Comparison of ENCODE assay signal across 17 cellular contexts in genomic region chr1:52506920-52507546, GRCh38. TPM values are rescaled to one million over a fixed set of nuclear protein-coding genes. Genes with fewer than 3 reads are reported as not detected.
A peak's percentile ranks its signal among the peaks of the same experiment; 100 is the strongest.
DNase-seq lines count a peak whose midpoint lies in the region; ATAC-seq, FAIRE-seq and TF ChIP-seq lines count a peak whose summit lies in the region.
"Had no signal": no experiment of that assay in that cellular context is flagged by ENCODE, and none has a peak within 500 bp of the region (broad histone marks: within the 10 kb centered on the region; RNA-seq: fewer than 3 reads in every experiment).

No MANE protein-coding gene starts in this region.

- no peaks in the 10 kb centered on the region for H3K27me3 Mint-ChIP-seq in activated CD4-positive, alpha-beta T cell treated with anti-CD3 and anti-CD28 coated beads for 36 hours
- no peaks in the 10 kb centered on the region for H3K27me3 Mint-ChIP-seq in nephron progenitor cell (ENCODE audit: low read depth, poor library complexity)
- H3K27me3 Mint-ChIP-seq: CD4-positive, alpha-beta T cell had no signal

- H3K9ac ChIP-seq in HepG2 (ENCODE audit: insufficient read depth, low read depth, low read length): no peak overlapping the region

- no peak for TF ChIP-seq POLR2A in right lobe of liver (IDR thresholded peaks at IDR 0.05)
- TF ChIP-seq POLR2A in HepG2 (IDR thresholded peaks at IDR 0.05; ENCODE audit: insufficient read depth in 1 of 2, low read depth in 2 of 2, low read length in 2 of 2): no peak

- peaks cover 0 to 38% (median 12%) of the 10 kb centered on the region in 4 donors for H3K4me1 ChIP-seq in right lobe of liver
- no peaks in the 10 kb centered on the region for H3K4me1 ChIP-seq in HepG2 (ENCODE audit: insufficient read depth, low read length)
- H3K4me1 ChIP-seq: A549 had no signal

- H2AFZ ChIP-seq in HepG2 (ENCODE audit: low read length): no peak overlapping the region

- no peak overlapping the region for H3K4me2 ChIP-seq in HepG2 (ENCODE audit: low read depth, low read length)
- H3K4me2 ChIP-seq: A549 had no signal

- H3K9me3 ChIP-seq in right lobe of liver (no peaks in the 10 kb centered on the region), HepG2 (ENCODE audit: low read length) (no peaks in the 10 kb centered on the region)
- H3K9me3 ChIP-seq: A549 had no signal

- in situ Hi-C loops in HepG2 (cut with HindIII; ENCODE audit: extremely low pct_ligation_motif_present, low pct_unique_long_range_greater_than_20kb): no loop called here

- H3K4me3 Mint-ChIP-seq in activated CD4-positive, alpha-beta T cell treated with anti-CD3 and anti-CD28 coated beads for 36 hours: no peak overlapping the region
- H3K4me3 Mint-ChIP-seq in nephron progenitor cell: no peak overlapping the region
- H3K4me3 Mint-ChIP-seq: CD4-positive, alpha-beta T cell; H9 had no signal

- BruUV-seq in HepG2 (replicated peaks; lab: Mats Ljungman, UMichigan): no TSS peak

- TF ChIP-seq CTCF in right lobe of liver (IDR thresholded peaks at IDR 0.05): no peak
- TF ChIP-seq CTCF in HepG2 (CRISPR knock-in tag; IDR thresholded peaks at IDR 0.05): no peak
- TF ChIP-seq CTCF in nephron progenitor cell (IDR thresholded peaks at IDR 0.05): no peak

- TF ChIP-seq EP300 in HepG2 (IDR thresholded peaks at IDR 0.05; ENCODE audit: low read depth in 2 of 2, low read length in 2 of 2) (no peak), HepG2 (CRISPR knock-in tag; IDR thresholded peaks at IDR 0.05; ENCODE audit: borderline replicate concordance) (no peak)

- H3K27me3 ChIP-seq in right lobe of liver: no peaks in the 10 kb centered on the region
- H3K27me3 ChIP-seq in HepG2 (ENCODE audit: control insufficient read depth in 1 of 2, insufficient read depth in 2 of 2, low read length in 2 of 2): no peaks in the 10 kb centered on the region

- 0 out of 2 replicates have a peak, but pooled peaks cover 3% of the 10 kb centered on the region for H4K20me1 ChIP-seq in HepG2 (ENCODE audit: insufficient read depth, low read length)

- H3K36me3 ChIP-seq in right lobe of liver (no peaks in the 10 kb centered on the region), HepG2 (replicated peaks in 1 of 2; ENCODE audit: control insufficient read depth in 1 of 2, insufficient read depth in 2 of 2, low read length in 2 of 2) (peaks cover 3 to 31% of the 10 kb centered on the region in 2 experiments; a peak in 3 of 5 replicates)

- POLR2A ChIA-PET in activated CD4-positive, alpha-beta T cell treated with anti-CD3 and anti-CD28 coated beads for 36 hours (lab: Charles Lee): no interaction called here
- POLR2A ChIA-PET in HepG2 (lab: Yijun Ruan, JAX): no interaction called here

- TF ChIP-seq RAD21 in HepG2 (CRISPR knock-in tag; IDR thresholded peaks at IDR 0.05): no peak

- H3K27ac ChIP-seq in right lobe of liver (peak overlapping the region in 2 of 3 donors; percentile 55 to 87), HepG2 (ENCODE audit: extremely low read length, insufficient read depth, low read length) (no peak overlapping the region)
- H3K27ac ChIP-seq: 22Rv1, A549, C4-2B had no signal

- 48% methylated on average over 3 of the region's 3 CpGs for WGBS in right lobe of liver (ENCODE audit: insufficient coverage, low coverage, low lambda C conversion rate, missing lambda C conversion rate)
- WGBS in HepG2 (ENCODE audit: low lambda C conversion rate): 96% methylated on average over 3 of the region's 3 CpGs

- no peak for ATAC-seq in activated CD4-positive, alpha-beta T cell treated with anti-CD3 and anti-CD28 coated beads for 36 hours
- ATAC-seq in right lobe of liver (peak; percentile 34 to 65 (median 52)), HepG2 (no peak), GM21526 (IDR thresholded peaks at IDR 0.05; ENCODE audit: low FRiP score, unreplicated experiment) (no peak), GM19351 (IDR thresholded peaks at IDR 0.05; ENCODE audit: unreplicated experiment) (no peak)
- ATAC-seq: A549 had no signal

- H3K4me3 ChIP-seq in right lobe of liver (no peak overlapping the region), HepG2 (replicated peaks in 1 of 3; ENCODE audit: insufficient read depth in 1 of 3, low read depth in 2 of 3, low read length in 3 of 3) (no peak overlapping the region)
- H3K4me3 ChIP-seq: A549 had no signal

- CTCF ChIA-PET in activated CD4-positive, alpha-beta T cell treated with anti-CD3 and anti-CD28 coated beads for 36 hours (lab: Charles Lee): no interaction called here
- CTCF ChIA-PET in HepG2 (lab: Yijun Ruan, JAX; ENCODE audit: low intra/inter-chr PET ratio, low total read pairs): no interaction called here

- H3K36me3 Mint-ChIP-seq in activated CD4-positive, alpha-beta T cell treated with anti-CD3 and anti-CD28 coated beads for 36 hours (ENCODE audit: low read depth): peaks cover 37% of the 10 kb centered on the region
- peaks cover 48% of the 10 kb centered on the region for H3K36me3 Mint-ChIP-seq in nephron progenitor cell (ENCODE audit: low read depth)

- intact Hi-C loops in activated CD4-positive, alpha-beta T cell treated with anti-CD3 and anti-CD28 coated beads for 36 hours (cut with DNase I, micrococcal nuclease): no loop called here
- intact Hi-C loops in right lobe of liver (cut with DNase I) (no loop called here), HepG2 (cut with micrococcal nuclease; ENCODE audit: unreplicated experiment) (no loop called here)

- no peak for DNase-seq in activated CD4-positive, alpha-beta T cell treated with anti-CD3 and anti-CD28 coated beads for 36 hours
- DNase-seq in activated CD4-positive, alpha-beta T cell treated with anti-CD3 and anti-CD28 coated beads, Interleukin-2, amount 50 U/mL, for 1 hour: no peak
- DNase-seq in right lobe of liver (no peak), HepG2 (ENCODE audit: low spot score) (no peak), nephron progenitor cell (no peak)
- DNase-seq: AML-193; CD4-positive, alpha-beta T cell; DMS153; DMS79; GDM1; H9 had no signal

- H3K9me3 Mint-ChIP-seq in activated CD4-positive, alpha-beta T cell treated with anti-CD3 and anti-CD28 coated beads for 36 hours (ENCODE audit: low read depth): no peaks in the 10 kb centered on the region
- H3K9me3 Mint-ChIP-seq in nephron progenitor cell: no peaks in the 10 kb centered on the region
- H3K9me3 Mint-ChIP-seq: CD4-positive, alpha-beta T cell; H9 had no signal

- H3K79me2 ChIP-seq in HepG2 (ENCODE audit: insufficient read depth, low read length): no peaks in the 10 kb centered on the region

- peak overlapping the region; percentile 19 for H3K27ac Mint-ChIP-seq in activated CD4-positive, alpha-beta T cell treated with anti-CD3 and anti-CD28 coated beads for 36 hours
- H3K27ac Mint-ChIP-seq in nephron progenitor cell: peak overlapping the region; percentile 18
- H3K27ac Mint-ChIP-seq: CD4-positive, alpha-beta T cell had no signal

- H3K4me1 Mint-ChIP-seq in activated CD4-positive, alpha-beta T cell treated with anti-CD3 and anti-CD28 coated beads for 36 hours: peaks cover 16% of the 10 kb centered on the region
- H3K4me1 Mint-ChIP-seq in nephron progenitor cell: no peaks in the 10 kb centered on the region

- no peak for FAIRE-seq in HepG2 (lab: Jason Lieb, UNC)
- FAIRE-seq: A549, H1 had no signal

TF ChIP-seq in HepG2, 621 proteins besides CTCF, POLR2A, EP300 and RAD21 (continues in another document):
- TF ChIP-seq NKX3-1 (CRISPR knock-in tag; IDR thresholded peaks at IDR 0.05) (no peak), SMC3 (IDR thresholded peaks at IDR 0.05; ENCODE audit: low read length) (no peak), RXRA (CRISPR knock-in tag; IDR thresholded peaks at IDR 0.05) (no peak)

RNA-seq across cellular contexts. Expression of gene TUT4, which starts 45.9 kb away (rescaled TPM):
- 10 to 100 TPM; 61.6 to 71.7 TPM for total RNA-seq in activated CD4-positive, alpha-beta T cell treated with anti-CD3 and anti-CD28 coated beads for 36 hours
- total RNA-seq in right lobe of liver (10 to 100 TPM; 16.1 to 33.0 (median 22.8) TPM), HepG2 (2016; rRNA removed; fragmentation: Illumina TruSeq; extraction: Trizol) (44.7 and 47.8 TPM in 2 replicates)
- 31.1 and 33.0 TPM in 2 replicates for total RNA-seq in HepG2 (2016; cell fraction: cytosol; rRNA removed; fragmentation: Illumina TruSeq; extraction: Trizol; ENCODE audit: low read depth)
- total RNA-seq in HepG2 (2016; cell fraction: insoluble cytoplasmic fraction; rRNA removed; fragmentation: Illumina TruSeq; extraction: Trizol): 42.5 and 43.3 TPM in 2 replicates
- total RNA-seq in HepG2 (2016; cell fraction: membrane; rRNA removed; fragmentation: Illumina TruSeq; extraction: Trizol): 26.5 and 32.0 TPM in 2 replicates
- total RNA-seq in HepG2 (2016; cell fraction: nucleus; rRNA removed; fragmentation: Illumina TruSeq; extraction: Trizol): 84.6 and 87.9 TPM in 2 replicates
- 52.8 and 53.5 TPM in 2 replicates for polyA plus RNA-seq in HepG2 (2011; rRNA removed)
- polyA plus RNA-seq in HepG2 (2011; cell fraction: cytosol; rRNA removed): 17.7 and 21.7 TPM in 2 replicates
- polyA plus RNA-seq in HepG2 (2011; cell fraction: nucleus; rRNA removed): 158 and 159 TPM in 2 replicates
- polyA plus RNA-seq in HepG2 (2012): 49.2 and 50.3 TPM in 2 replicates
- polyA plus RNA-seq in HepG2 (2016; cell fraction: cytosol; fragmentation: Illumina TruSeq; extraction: Trizol; ENCODE audit: low read depth): 1.9 and 2.0 TPM in 2 replicates
- 40.8 and 44.0 TPM in 2 replicates for polyA plus RNA-seq in HepG2 (2016; cell fraction: insoluble cytoplasmic fraction; fragmentation: Illumina TruSeq; extraction: Trizol; ENCODE audit: low read depth)
- 5.7 and 9.2 TPM in 2 replicates for polyA plus RNA-seq in HepG2 (2016; cell fraction: membrane; fragmentation: Illumina TruSeq; extraction: Trizol; ENCODE audit: low read depth)
- polyA plus RNA-seq in HepG2 (2016; cell fraction: nucleus; fragmentation: Illumina TruSeq; extraction: Trizol; ENCODE audit: insufficient read depth, low read depth): 169 and 172 TPM in 2 replicates
- 33.2 and 43.4 TPM in 2 replicates for polyA minus RNA-seq in HepG2 (2011; rRNA and poly(A)+ RNA removed; ENCODE audit: low replicate concordance)
- polyA minus RNA-seq in HepG2 (2011; cell fraction: cytosol; rRNA and poly(A)+ RNA removed): 22.4 and 27.4 TPM in 2 replicates
- 128 and 167 TPM in 2 replicates for polyA minus RNA-seq in HepG2 (2011; cell fraction: nucleus; rRNA and poly(A)+ RNA removed)

Comparison
In these comparisons a context has a peak if more than half of its experiments do, and no peak if none do; other contexts are left out.
1. ATAC-seq: peak in right lobe of liver (4 of 4); none in activated CD4-positive, alpha-beta T cell treated with anti-CD3 and anti-CD28 coated beads for 36 hours (single experiment), HepG2 (single experiment), GM21526 (single experiment) and GM19351 (single experiment).